1 cellular context compared by ENCODE assay signal in the genomic region with DNA sequence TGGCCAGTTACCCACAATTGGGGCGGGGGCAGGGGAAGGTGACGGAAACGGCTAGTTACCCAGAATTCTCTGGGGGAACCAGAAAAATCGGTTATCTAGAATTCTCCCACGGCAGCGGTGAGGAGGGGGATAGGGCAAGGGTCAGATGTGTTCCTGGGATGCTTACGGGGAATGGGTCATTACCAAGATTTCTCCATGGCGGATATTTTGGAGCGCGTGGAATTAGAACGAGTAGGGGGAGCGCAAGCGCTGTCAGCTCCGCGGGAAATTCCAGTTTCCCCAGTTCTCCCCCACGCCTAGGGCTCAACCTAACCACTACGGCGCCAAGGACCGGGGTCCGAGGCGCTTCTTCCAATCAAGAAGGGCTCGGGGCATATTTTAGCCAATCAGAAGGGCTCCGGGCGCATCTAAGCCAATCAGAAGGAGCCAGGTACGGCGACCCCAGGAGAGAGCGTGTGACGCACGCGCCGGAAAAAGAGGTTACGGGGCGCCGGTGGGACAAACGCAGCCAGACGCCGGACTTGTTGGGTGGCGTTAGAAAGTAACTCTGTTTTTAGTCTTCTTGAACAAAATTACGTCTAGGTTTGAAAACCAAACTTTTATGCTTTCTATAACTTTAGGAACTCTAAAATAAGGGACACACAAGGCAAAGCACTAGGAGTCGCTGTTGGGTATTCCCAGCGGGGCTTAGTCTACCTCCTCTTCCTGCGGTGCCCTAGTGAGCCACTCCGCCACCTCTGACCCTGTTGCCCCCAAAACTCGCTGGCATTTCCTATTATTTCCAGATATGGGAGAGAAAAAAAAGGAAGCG.
A peak's percentile ranks its signal among the peaks of the same experiment; 100 is the strongest.
TF ChIP-seq lines count a peak whose summit lies in the region.

A gene with protein sequence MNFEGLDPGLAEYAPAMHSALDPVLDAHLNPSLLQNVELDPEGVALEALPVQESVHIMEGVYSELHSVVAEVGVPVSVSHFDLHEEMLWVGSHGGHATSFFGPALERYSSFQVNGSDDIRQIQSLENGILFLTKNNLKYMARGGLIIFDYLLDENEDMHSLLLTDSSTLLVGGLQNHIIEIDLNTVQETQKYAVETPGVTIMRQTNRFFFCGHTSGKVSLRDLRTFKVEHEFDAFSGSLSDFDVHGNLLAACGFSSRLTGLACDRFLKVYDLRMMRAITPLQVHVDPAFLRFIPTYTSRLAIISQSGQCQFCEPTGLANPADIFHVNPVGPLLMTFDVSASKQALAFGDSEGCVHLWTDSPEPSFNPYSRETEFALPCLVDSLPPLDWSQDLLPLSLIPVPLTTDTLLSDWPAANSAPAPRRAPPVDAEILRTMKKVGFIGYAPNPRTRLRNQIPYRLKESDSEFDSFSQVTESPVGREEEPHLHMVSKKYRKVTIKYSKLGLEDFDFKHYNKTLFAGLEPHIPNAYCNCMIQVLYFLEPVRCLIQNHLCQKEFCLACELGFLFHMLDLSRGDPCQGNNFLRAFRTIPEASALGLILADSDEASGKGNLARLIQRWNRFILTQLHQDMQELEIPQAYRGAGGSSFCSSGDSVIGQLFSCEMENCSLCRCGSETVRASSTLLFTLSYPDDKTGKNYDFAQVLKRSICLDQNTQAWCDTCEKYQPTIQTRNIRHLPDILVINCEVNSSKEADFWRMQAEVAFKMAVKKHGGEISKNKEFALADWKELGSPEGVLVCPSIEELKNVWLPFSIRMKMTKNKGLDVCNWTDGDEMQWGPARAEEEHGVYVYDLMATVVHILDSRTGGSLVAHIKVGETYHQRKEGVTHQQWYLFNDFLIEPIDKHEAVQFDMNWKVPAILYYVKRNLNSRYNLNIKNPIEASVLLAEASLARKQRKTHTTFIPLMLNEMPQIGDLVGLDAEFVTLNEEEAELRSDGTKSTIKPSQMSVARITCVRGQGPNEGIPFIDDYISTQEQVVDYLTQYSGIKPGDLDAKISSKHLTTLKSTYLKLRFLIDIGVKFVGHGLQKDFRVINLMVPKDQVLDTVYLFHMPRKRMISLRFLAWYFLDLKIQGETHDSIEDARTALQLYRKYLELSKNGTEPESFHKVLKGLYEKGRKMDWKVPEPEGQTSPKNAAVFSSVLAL (minus strand): TSS at position 322 of the 811 bp plus-strand sequence. CDS start 906 bp downstream, outside the sequence.

TF ChIP-seq in HepG2, 621 proteins besides CTCF, POLR2A, EP300 and RAD21 (continued from another document and continues in another):
- TF ChIP-seq, protein P1, sequence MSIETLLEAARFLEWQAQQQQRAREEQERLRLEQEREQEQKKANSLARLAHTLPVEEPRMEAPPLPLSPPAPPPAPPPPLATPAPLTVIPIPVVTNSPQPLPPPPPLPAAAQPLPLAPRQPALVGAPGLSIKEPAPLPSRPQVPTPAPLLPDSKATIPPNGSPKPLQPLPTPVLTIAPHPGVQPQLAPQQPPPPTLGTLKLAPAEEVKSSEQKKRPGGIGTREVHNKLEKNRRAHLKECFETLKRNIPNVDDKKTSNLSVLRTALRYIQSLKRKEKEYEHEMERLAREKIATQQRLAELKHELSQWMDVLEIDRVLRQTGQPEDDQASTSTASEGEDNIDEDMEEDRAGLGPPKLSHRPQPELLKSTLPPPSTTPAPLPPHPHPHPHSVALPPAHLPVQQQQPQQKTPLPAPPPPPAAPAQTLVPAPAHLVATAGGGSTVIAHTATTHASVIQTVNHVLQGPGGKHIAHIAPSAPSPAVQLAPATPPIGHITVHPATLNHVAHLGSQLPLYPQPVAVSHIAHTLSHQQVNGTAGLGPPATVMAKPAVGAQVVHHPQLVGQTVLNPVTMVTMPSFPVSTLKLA (IDR thresholded peaks at IDR 0.05): no peak
- TF ChIP-seq SALL2 (CRISPR knock-in tag; IDR thresholded peaks at IDR 0.05) (no peak), SATB2 (CRISPR knock-in tag; IDR thresholded peaks at IDR 0.05) (peak; percentile 12; the same call in 1 of the 2 replicates), MAF1 (CRISPR knock-in tag; IDR thresholded peaks at IDR 0.05; ENCODE audit: borderline replicate concordance) (no peak), ZNF432 (CRISPR knock-in tag; IDR thresholded peaks at IDR 0.05; ENCODE audit: borderline replicate concordance) (no peak), HDAC1 (CRISPR knock-in tag; IDR thresholded peaks at IDR 0.05) (0 out of 2 replicates have a peak, but pooled peaks have one; percentile 45), MAFK (conservative IDR thresholded peaks at IDR 0.05 in 1 of 2, IDR thresholded peaks at IDR 0.05 in 1 of 2; ENCODE audit: low read length in 2 of 2) (no peak), RXRB (CRISPR knock-in tag; IDR thresholded peaks at IDR 0.05; ENCODE audit: borderline replicate concordance) (peak; percentile 57; the same call in 1 of the 2 replicates), MYC (CRISPR knock-in tag; IDR thresholded peaks at IDR 0.05; ENCODE audit: borderline replicate concordance) (peak; percentile 45; the same call in 1 of the 2 replicates), ZNF3 (CRISPR knock-in tag; IDR thresholded peaks at IDR 0.05) (no peak), ZBTB8A (CRISPR knock-in tag; IDR thresholded peaks at IDR 0.05; ENCODE audit: borderline replicate concordance, low read depth) (no peak), MTA3 (CRISPR knock-in tag; IDR thresholded peaks at IDR 0.05) (no peak), DPF2 (CRISPR knock-in tag; IDR thresholded peaks at IDR 0.05; ENCODE audit: borderline replicate concordance, low read depth) (no peak), ZNF510 (CRISPR knock-in tag; IDR thresholded peaks at IDR 0.05; ENCODE audit: low read depth) (no peak), TBL1XR1 (IDR thresholded peaks at IDR 0.05; ENCODE audit: borderline replicate concordance, low read length, partially characterized antibody) (no peak), NR2F6 (IDR thresholded peaks at IDR 0.05) (peak; percentile 37), NR2F6 (CRISPR knock-in tag; IDR thresholded peaks at IDR 0.05) (peak; percentile 41), MAFF (IDR thresholded peaks at IDR 0.05; ENCODE audit: low read depth, low read length) (no peak)
- TF ChIP-seq, protein P2, sequence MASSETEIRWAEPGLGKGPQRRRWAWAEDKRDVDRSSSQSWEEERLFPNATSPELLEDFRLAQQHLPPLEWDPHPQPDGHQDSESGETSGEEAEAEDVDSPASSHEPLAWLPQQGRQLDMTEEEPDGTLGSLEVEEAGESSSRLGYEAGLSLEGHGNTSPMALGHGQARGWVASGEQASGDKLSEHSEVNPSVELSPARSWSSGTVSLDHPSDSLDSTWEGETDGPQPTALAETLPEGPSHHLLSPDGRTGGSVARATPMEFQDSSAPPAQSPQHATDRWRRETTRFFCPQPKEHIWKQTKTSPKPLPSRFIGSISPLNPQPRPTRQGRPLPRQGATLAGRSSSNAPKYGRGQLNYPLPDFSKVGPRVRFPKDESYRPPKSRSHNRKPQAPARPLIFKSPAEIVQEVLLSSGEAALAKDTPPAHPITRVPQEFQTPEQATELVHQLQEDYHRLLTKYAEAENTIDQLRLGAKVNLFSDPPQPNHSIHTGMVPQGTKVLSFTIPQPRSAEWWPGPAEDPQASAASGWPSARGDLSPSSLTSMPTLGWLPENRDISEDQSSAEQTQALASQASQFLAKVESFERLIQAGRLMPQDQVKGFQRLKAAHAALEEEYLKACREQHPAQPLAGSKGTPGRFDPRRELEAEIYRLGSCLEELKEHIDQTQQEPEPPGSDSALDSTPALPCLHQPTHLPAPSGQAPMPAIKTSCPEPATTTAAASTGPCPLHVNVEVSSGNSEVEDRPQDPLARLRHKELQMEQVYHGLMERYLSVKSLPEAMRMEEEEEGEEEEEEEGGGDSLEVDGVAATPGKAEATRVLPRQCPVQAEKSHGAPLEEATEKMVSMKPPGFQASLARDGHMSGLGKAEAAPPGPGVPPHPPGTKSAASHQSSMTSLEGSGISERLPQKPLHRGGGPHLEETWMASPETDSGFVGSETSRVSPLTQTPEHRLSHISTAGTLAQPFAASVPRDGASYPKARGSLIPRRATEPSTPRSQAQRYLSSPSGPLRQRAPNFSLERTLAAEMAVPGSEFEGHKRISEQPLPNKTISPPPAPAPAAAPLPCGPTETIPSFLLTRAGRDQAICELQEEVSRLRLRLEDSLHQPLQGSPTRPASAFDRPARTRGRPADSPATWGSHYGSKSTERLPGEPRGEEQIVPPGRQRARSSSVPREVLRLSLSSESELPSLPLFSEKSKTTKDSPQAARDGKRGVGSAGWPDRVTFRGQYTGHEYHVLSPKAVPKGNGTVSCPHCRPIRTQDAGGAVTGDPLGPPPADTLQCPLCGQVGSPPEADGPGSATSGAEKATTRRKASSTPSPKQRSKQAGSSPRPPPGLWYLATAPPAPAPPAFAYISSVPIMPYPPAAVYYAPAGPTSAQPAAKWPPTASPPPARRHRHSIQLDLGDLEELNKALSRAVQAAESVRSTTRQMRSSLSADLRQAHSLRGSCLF (CRISPR knock-in tag; IDR thresholded peaks at IDR 0.05; ENCODE audit: borderline replicate concordance): no peak; the same call in 1 of the 2 replicates
- TF ChIP-seq, protein P3, sequence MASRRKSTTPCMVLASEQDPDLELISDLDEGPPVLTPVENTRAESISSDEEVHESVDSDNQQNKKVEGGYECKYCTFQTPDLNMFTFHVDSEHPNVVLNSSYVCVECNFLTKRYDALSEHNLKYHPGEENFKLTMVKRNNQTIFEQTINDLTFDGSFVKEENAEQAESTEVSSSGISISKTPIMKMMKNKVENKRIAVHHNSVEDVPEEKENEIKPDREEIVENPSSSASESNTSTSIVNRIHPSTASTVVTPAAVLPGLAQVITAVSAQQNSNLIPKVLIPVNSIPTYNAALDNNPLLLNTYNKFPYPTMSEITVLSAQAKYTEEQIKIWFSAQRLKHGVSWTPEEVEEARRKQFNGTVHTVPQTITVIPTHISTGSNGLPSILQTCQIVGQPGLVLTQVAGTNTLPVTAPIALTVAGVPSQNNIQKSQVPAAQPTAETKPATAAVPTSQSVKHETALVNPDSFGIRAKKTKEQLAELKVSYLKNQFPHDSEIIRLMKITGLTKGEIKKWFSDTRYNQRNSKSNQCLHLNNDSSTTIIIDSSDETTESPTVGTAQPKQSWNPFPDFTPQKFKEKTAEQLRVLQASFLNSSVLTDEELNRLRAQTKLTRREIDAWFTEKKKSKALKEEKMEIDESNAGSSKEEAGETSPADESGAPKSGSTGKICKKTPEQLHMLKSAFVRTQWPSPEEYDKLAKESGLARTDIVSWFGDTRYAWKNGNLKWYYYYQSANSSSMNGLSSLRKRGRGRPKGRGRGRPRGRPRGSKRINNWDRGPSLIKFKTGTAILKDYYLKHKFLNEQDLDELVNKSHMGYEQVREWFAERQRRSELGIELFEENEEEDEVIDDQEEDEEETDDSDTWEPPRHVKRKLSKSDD (CRISPR knock-in tag; IDR thresholded peaks at IDR 0.05; ENCODE audit: low read depth): no peak; the same call in 1 of the 2 replicates
- TF ChIP-seq, protein P4, sequence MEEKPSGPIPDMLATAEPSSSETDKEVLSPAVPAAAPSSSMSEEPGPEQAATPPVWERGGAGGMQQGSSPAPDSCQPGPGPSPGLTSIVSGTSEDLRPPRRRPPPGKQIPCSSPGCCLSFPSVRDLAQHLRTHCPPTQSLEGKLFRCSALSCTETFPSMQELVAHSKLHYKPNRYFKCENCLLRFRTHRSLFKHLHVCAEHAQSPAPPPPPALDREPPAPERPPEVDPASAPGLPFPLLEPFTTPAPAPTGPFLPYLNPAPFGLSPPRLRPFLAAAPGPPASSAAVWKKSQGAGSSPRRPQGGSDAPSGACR (CRISPR knock-in tag; IDR thresholded peaks at IDR 0.05): 0 out of 2 replicates have a peak, but pooled peaks have one; percentile 45
- TF ChIP-seq, protein P5, sequence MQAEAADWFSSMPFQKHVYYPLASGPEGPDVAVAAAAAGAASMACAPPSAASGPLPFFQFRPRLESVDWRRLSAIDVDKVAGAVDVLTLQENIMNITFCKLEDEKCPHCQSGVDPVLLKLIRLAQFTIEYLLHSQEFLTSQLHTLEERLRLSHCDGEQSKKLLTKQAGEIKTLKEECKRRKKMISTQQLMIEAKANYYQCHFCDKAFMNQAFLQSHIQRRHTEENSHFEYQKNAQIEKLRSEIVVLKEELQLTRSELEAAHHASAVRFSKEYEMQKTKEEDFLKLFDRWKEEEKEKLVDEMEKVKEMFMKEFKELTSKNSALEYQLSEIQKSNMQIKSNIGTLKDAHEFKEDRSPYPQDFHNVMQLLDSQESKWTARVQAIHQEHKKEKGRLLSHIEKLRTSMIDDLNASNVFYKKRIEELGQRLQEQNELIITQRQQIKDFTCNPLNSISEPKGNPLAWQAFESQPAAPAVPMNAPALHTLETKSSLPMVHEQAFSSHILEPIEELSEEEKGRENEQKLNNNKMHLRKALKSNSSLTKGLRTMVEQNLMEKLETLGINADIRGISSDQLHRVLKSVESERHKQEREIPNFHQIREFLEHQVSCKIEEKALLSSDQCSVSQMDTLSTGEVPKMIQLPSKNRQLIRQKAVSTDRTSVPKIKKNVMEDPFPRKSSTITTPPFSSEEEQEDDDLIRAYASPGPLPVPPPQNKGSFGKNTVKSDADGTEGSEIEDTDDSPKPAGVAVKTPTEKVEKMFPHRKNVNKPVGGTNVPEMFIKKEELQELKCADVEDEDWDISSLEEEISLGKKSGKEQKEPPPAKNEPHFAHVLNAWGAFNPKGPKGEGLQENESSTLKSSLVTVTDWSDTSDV (CRISPR knock-in tag; IDR thresholded peaks at IDR 0.05): 0 out of 2 replicates have a peak, but pooled peaks have one; percentile 56
- TF ChIP-seq, protein P6, sequence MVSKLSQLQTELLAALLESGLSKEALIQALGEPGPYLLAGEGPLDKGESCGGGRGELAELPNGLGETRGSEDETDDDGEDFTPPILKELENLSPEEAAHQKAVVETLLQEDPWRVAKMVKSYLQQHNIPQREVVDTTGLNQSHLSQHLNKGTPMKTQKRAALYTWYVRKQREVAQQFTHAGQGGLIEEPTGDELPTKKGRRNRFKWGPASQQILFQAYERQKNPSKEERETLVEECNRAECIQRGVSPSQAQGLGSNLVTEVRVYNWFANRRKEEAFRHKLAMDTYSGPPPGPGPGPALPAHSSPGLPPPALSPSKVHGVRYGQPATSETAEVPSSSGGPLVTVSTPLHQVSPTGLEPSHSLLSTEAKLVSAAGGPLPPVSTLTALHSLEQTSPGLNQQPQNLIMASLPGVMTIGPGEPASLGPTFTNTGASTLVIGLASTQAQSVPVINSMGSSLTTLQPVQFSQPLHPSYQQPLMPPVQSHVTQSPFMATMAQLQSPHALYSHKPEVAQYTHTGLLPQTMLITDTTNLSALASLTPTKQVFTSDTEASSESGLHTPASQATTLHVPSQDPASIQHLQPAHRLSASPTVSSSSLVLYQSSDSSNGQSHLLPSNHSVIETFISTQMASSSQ (IDR thresholded peaks at IDR 0.05; ENCODE audit: low read depth): no peak
- TF ChIP-seq, protein P6 (CRISPR knock-in tag; IDR thresholded peaks at IDR 0.05; ENCODE audit: borderline replicate concordance): no peak
